Comparison of ENCODE assay signal across 1 cellular context in genomic region chr11:75812542-75813040, GRCh38.
TF ChIP-seq lines count a peak whose summit lies in the region.

No MANE protein-coding gene starts in this region.

TF ChIP-seq in HepG2, 621 proteins besides CTCF, POLR2A, EP300 and RAD21 (continues in another document):
- TF ChIP-seq MIXL1 (CRISPR knock-in tag; IDR thresholded peaks at IDR 0.05) (peak; percentile 68; the same call in 1 of the 2 replicates), BRCA1 (CRISPR knock-in tag; IDR thresholded peaks at IDR 0.05) (no peak), RBM39 (IDR thresholded peaks at IDR 0.05; ENCODE audit: low read depth, low read length, poor library complexity, severe bottlenecking) (no peak), ZNF878 (CRISPR knock-in tag; IDR thresholded peaks at IDR 0.05) (no peak), SAFB2 (CRISPR knock-in tag; IDR thresholded peaks at IDR 0.05; ENCODE audit: borderline replicate concordance, low read depth) (no peak), SP2 (CRISPR knock-in tag; IDR thresholded peaks at IDR 0.05) (0 out of 2 replicates have a peak, but pooled peaks have one; percentile 45), PITX1 (CRISPR knock-in tag; IDR thresholded peaks at IDR 0.05) (peak; percentile 55; the same call in 1 of the 2 replicates), ZNF501 (CRISPR knock-in tag; IDR thresholded peaks at IDR 0.05) (peak; percentile 65), ZNF230 (CRISPR knock-in tag; IDR thresholded peaks at IDR 0.05) (no peak), TOPORS (CRISPR knock-in tag; IDR thresholded peaks at IDR 0.05) (no peak), TEAD3 (CRISPR knock-in tag; optimal IDR thresholded peaks at IDR 0.05; ENCODE audit: borderline replicate concordance) (peak; percentile 96), NFYC (CRISPR knock-in tag; IDR thresholded peaks at IDR 0.05) (peak; percentile 50; the same call in 1 of the 2 replicates), ZBTB26 (CRISPR knock-in tag; IDR thresholded peaks at IDR 0.05; ENCODE audit: borderline replicate concordance) (0 out of 2 replicates have a peak, but pooled peaks have one; percentile 19), FOXA1 (IDR thresholded peaks at IDR 0.05) (no peak), FOXA1 (CRISPR knock-in tag; IDR thresholded peaks at IDR 0.05) (0 out of 2 replicates have a peak, but pooled peaks have one; percentile 7), SIX1 (CRISPR knock-in tag; IDR thresholded peaks at IDR 0.05; ENCODE audit: borderline replicate concordance) (peak; percentile 83; the same call in 1 of the 2 replicates), MXD4 (CRISPR knock-in tag; IDR thresholded peaks at IDR 0.05) (0 out of 2 replicates have a peak, but pooled peaks have one; percentile 50), TCF12 (IDR thresholded peaks at IDR 0.05) (no peak), TCF12 (CRISPR knock-in tag; IDR thresholded peaks at IDR 0.05) (no peak), ZNF333 (CRISPR knock-in tag; IDR thresholded peaks at IDR 0.05; ENCODE audit: borderline replicate concordance) (no peak), UBTF (CRISPR knock-in tag; IDR thresholded peaks at IDR 0.05) (peak; percentile 24; the same call in 1 of the 2 replicates), SRSF4 (IDR thresholded peaks at IDR 0.05; ENCODE audit: low read depth, low read length, poor library complexity, severe bottlenecking) (no peak), MXI1 (IDR thresholded peaks at IDR 0.05; ENCODE audit: borderline replicate concordance, low read depth, low read length) (no peak), ZKSCAN5 (CRISPR knock-in tag; IDR thresholded peaks at IDR 0.05) (peak; percentile 54; the same call in 1 of the 2 replicates), ZNF740 (CRISPR knock-in tag; IDR thresholded peaks at IDR 0.05) (no peak), ZNF383 (CRISPR knock-in tag; IDR thresholded peaks at IDR 0.05; ENCODE audit: borderline replicate concordance) (no peak), TFDP2 (CRISPR knock-in tag; IDR thresholded peaks at IDR 0.05) (no peak), ZNF567 (CRISPR knock-in tag; IDR thresholded peaks at IDR 0.05; ENCODE audit: borderline replicate concordance) (no peak), CHCHD3 (CRISPR knock-in tag; IDR thresholded peaks at IDR 0.05) (no peak), HBP1 (CRISPR knock-in tag; IDR thresholded peaks at IDR 0.05; ENCODE audit: low read depth) (no peak), AFF4 (CRISPR knock-in tag; IDR thresholded peaks at IDR 0.05) (no peak), PAX8 (CRISPR knock-in tag; IDR thresholded peaks at IDR 0.05; ENCODE audit: borderline replicate concordance) (no peak), HDAC2 (CRISPR knock-in tag; IDR thresholded peaks at IDR 0.05) (peak; percentile 50), ZFP82 (CRISPR knock-in tag; IDR thresholded peaks at IDR 0.05; ENCODE audit: borderline replicate concordance) (0 out of 2 replicates have a peak, but pooled peaks have one; percentile 33), RBM22 (optimal IDR thresholded peaks at IDR 0.05; ENCODE audit: low read length) (no peak), GLMP (CRISPR knock-in tag; IDR thresholded peaks at IDR 0.05; ENCODE audit: borderline replicate concordance) (no peak), PLSCR1 (CRISPR knock-in tag; IDR thresholded peaks at IDR 0.05; ENCODE audit: borderline replicate concordance) (no peak), ZNF652 (CRISPR knock-in tag; IDR thresholded peaks at IDR 0.05; ENCODE audit: borderline replicate concordance, low read depth) (no peak), ZNF124 (CRISPR knock-in tag; IDR thresholded peaks at IDR 0.05) (0 out of 2 replicates have a peak, but pooled peaks have one; percentile 41), TEF (CRISPR knock-in tag; IDR thresholded peaks at IDR 0.05) (no peak), HMG20B (CRISPR knock-in tag; conservative IDR thresholded peaks at IDR 0.05) (0 out of 2 replicates have a peak, but pooled peaks have one; percentile 15), SKI (IDR thresholded peaks at IDR 0.05; ENCODE audit: partially characterized antibody) (no peak), NBN (conservative IDR thresholded peaks at IDR 0.05) (no peak), MAZ (IDR thresholded peaks at IDR 0.05; ENCODE audit: borderline replicate concordance, low read depth, low read length) (no peak), MAZ (CRISPR knock-in tag; IDR thresholded peaks at IDR 0.05; ENCODE audit: low read depth) (no peak), FOXK1 (CRISPR knock-in tag; IDR thresholded peaks at IDR 0.05; ENCODE audit: borderline replicate concordance, low read depth) (0 out of 2 replicates have a peak, but pooled peaks have one; percentile 14), FOXO1 (CRISPR knock-in tag; IDR thresholded peaks at IDR 0.05) (peak; percentile 73), POLR2AphosphoS2 (IDR thresholded peaks at IDR 0.05; ENCODE audit: low read depth, low read length) (no peak), ZNF512 (CRISPR knock-in tag; IDR thresholded peaks at IDR 0.05) (no peak), IRF2 (CRISPR knock-in tag; IDR thresholded peaks at IDR 0.05) (0 out of 2 replicates have a peak, but pooled peaks have one; percentile 22), GATAD2A (CRISPR knock-in tag; IDR thresholded peaks at IDR 0.05) (peak; percentile 14; the same call in 1 of the 2 replicates), HNF4A (CRISPR knock-in tag; IDR thresholded peaks at IDR 0.05) (peak; percentile 49; the same call in 1 of the 2 replicates), CHD4 (IDR thresholded peaks at IDR 0.05; ENCODE audit: borderline replicate concordance, low read length) (no peak), ZNF792 (CRISPR knock-in tag; IDR thresholded peaks at IDR 0.05) (0 out of 2 replicates have a peak, but pooled peaks have one; percentile 30), ZNF138 (CRISPR knock-in tag; IDR thresholded peaks at IDR 0.05; ENCODE audit: low read depth) (no peak)
